Comparison of ENCODE assay signal across 8 cellular contexts in the genomic region with DNA sequence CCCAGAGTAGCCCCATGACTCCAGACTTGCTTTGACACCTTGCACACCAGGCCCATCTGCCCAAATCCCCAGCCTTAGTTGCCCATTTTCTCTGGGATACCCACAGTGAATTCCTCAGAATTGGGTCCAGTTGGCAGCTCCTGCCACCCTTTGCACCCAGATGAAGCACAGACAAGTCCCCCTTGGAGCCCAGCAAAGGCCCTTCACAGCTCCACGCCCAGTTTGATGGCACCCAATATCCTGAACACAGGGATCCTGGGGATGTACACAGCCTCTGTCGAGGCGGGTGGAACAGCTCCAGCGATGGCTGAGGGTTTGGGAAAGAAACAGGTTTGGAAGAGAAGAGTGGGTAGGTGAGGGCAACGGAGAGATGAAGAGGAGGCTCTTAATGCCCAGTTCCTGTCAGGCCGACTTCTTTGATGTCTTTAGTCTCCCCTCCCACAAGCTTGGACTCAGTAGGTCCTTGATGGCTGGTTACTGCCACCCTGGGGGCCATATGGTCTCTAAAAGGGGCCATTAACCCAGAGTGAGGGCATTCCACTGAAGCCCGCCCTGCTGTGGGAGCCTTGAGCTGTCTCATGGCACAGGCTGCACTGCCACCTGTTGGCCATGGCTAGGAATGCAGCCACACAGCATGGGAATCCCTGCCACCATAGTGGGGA. TPM values are rescaled to one million over a fixed set of nuclear protein-coding genes. Genes with fewer than 3 reads are reported as not detected.
DNase-seq lines count a peak whose midpoint lies in the region; FAIRE-seq and TF ChIP-seq lines count a peak whose summit lies in the region.

No MANE protein-coding gene starts in this region.

- H3K27me3 Mint-ChIP-seq in activated T-helper 2 cell treated with anti-CD3 and anti-CD28 coated beads, Interferon-gamma antibody, Interleukin-2, Interleukin-4, amounts not matched to agents 10 μg/mL and 5 μg/mL and 100 μg/mL, durations not matched to agents 14 hours and 24 hours and 36 hours (ENCODE audit: low read depth): no peaks in the 10 kb centered on the region

- no peak overlapping the region for H3K4me3 Mint-ChIP-seq in activated T-helper 2 cell treated with anti-CD3 and anti-CD28 coated beads, Interferon-gamma antibody, Interleukin-2, Interleukin-4, amounts not matched to agents 10 μg/mL and 5 μg/mL and 100 μg/mL, durations not matched to agents 14 hours and 24 hours and 36 hours (ENCODE audit: low read depth)

- in situ Hi-C loops in KBM-7 (cut with MboI; ENCODE audit: low pct_unique_long_range_greater_than_20kb, low sequenced_read_pairs): no loop called here

- POLR2A ChIA-PET in A673 (lab: Charles Lee; ENCODE audit: low non-redundant PET): no interaction called here

- TF ChIP-seq CTCF in A673 (conservative IDR thresholded peaks at IDR 0.05; ENCODE audit: low read depth, low read length): peak; percentile 95
- TF ChIP-seq CTCF in thyroid gland (IDR thresholded peaks at IDR 0.05): peak; percentile 79 to 97 (median 84)

- H3K36me3 Mint-ChIP-seq in activated T-helper 2 cell treated with anti-CD3 and anti-CD28 coated beads, Interferon-gamma antibody, Interleukin-2, Interleukin-4, amounts not matched to agents 10 μg/mL and 5 μg/mL and 100 μg/mL, durations not matched to agents 14 hours and 24 hours and 36 hours (ENCODE audit: low read depth): peaks cover 26% of the 10 kb centered on the region

- DNase-seq in A673 (ENCODE audit: low spot score): peak; percentile 82
- peak; percentile 65 for DNase-seq in GM18507 (ENCODE audit: extremely low spot score, insufficient read length, low read depth)
- peak; percentile 72 for DNase-seq in KBM-7
- DNase-seq in RKO (ENCODE audit: low spot score): peak; percentile 62
- DNase-seq in activated T-helper 2 cell treated with anti-CD3 and anti-CD28 coated beads, Interferon-gamma antibody, Interleukin-2, Interleukin-4, amounts not matched to agents 10 μg/mL and 5 μg/mL and 100 μg/mL, durations not matched to agents 14 hours and 24 hours and 36 hours (ENCODE audit: low spot score): peak; percentile 61
- DNase-seq in fibroblast of the conjunctiva (ENCODE audit: low read depth): peak; percentile 34
- peak; percentile 60 for DNase-seq in occipital lobe (lab: John Stamatoyannopoulos, UW)
- DNase-seq in thyroid gland: peak; percentile 72 to 75

- no peak for TF ChIP-seq POLR2A in thyroid gland (IDR thresholded peaks at IDR 0.05)

- H3K36me3 ChIP-seq in A673 (ENCODE audit: insufficient read depth, low read length, poor library complexity, severe bottlenecking) (peaks cover 23% of the 10 kb centered on the region), thyroid gland (peaks cover 26 to 31% of the 10 kb centered on the region in 2 donors)

- H3K4me1 ChIP-seq in A673 (ENCODE audit: insufficient read depth, low read length, poor library complexity, severe bottlenecking) (no peaks in the 10 kb centered on the region), thyroid gland (no peaks in the 10 kb centered on the region)

- WGBS in thyroid gland, 2 donors: 60 to 66% methylated on average over 6 to 7 of the region's 7 CpGs

- no TSS peak for BruUV-seq in A673 (replicated peaks; lab: Mats Ljungman, UMichigan)

- no peaks in the 10 kb centered on the region for H3K27me3 ChIP-seq in A673 (replicated peaks; ENCODE audit: insufficient read depth, low read depth, low read length, poor library complexity)
- no peaks in the 10 kb centered on the region for H3K27me3 ChIP-seq in thyroid gland

- H3K4me3 ChIP-seq in A673 (ENCODE audit: low read depth, low read length, poor library complexity, severe bottlenecking) (no peak overlapping the region), thyroid gland (replicated peaks in 1 of 3) (no peak overlapping the region)

- no peak overlapping the region for H3K27ac ChIP-seq in A673 (ENCODE audit: low read depth, low read length, poor library complexity, severe bottlenecking)
- H3K27ac ChIP-seq in thyroid gland: no peak overlapping the region

- H3K9me3 Mint-ChIP-seq in activated T-helper 2 cell treated with anti-CD3 and anti-CD28 coated beads, Interferon-gamma antibody, Interleukin-2, Interleukin-4, amounts not matched to agents 10 μg/mL and 5 μg/mL and 100 μg/mL, durations not matched to agents 14 hours and 24 hours and 36 hours: no peaks in the 10 kb centered on the region

- no peaks in the 10 kb centered on the region for H3K4me1 Mint-ChIP-seq in activated T-helper 2 cell treated with anti-CD3 and anti-CD28 coated beads, Interferon-gamma antibody, Interleukin-2, Interleukin-4, amounts not matched to agents 10 μg/mL and 5 μg/mL and 100 μg/mL, durations not matched to agents 14 hours and 24 hours and 36 hours (ENCODE audit: low read depth)

- H3K27ac Mint-ChIP-seq in activated T-helper 2 cell treated with anti-CD3 and anti-CD28 coated beads, Interferon-gamma antibody, Interleukin-2, Interleukin-4, amounts not matched to agents 10 μg/mL and 5 μg/mL and 100 μg/mL, durations not matched to agents 14 hours and 24 hours and 36 hours: peak overlapping the region; percentile 24

- intact Hi-C loops in A673 (cut with micrococcal nuclease; ENCODE audit: unreplicated experiment) (loop anchor here (1.0 to 10.0 kb wide), 5 partner anchors 44 to 558 kb away; no protein-coding TSS in a partner anchor), thyroid gland (cut with DNase I) (no loop called here)
- intact Hi-C loops in activated T-helper 2 cell treated with anti-CD3 and anti-CD28 coated beads, Interferon-gamma antibody, Interleukin-2, Interleukin-4, amounts not matched to agents 10 μg/mL and 5 μg/mL and 100 μg/mL, durations not matched to agents 14 hours and 24 hours and 36 hours (cut with micrococcal nuclease): loop anchor here (2.0 kb wide), 1 partner anchor 80 kb away; no protein-coding TSS in a partner anchor

- no peaks in the 10 kb centered on the region for H3K9me3 ChIP-seq in A673 (ENCODE audit: low read depth, low read length, poor library complexity, severe bottlenecking)
- no peaks in the 10 kb centered on the region for H3K9me3 ChIP-seq in thyroid gland

- CTCF ChIA-PET in A673 (lab: Charles Lee): interaction anchor here (0.5 to 2.0 kb wide), 13 partner anchors 11 to 567 kb away, joined by 3 to 17 read pairs (median 5); no protein-coding TSS in a partner anchor

- FAIRE-seq in GM18507 (lab: Jason Lieb, UNC): peak; percentile 92

RNA-seq across cellular contexts. Expression of gene TMEM53, which starts 21.7 kb away (rescaled TPM):
- total RNA-seq in A673 (2021) (3.3 and 5.6 TPM in 2 replicates), occipital lobe (3.7 TPM), thyroid gland (10 to 100 TPM in 1 of 4 donors, 1 to 10 TPM in 3; 3.9 to 10.4 (median 8.0) TPM)
- total RNA-seq in activated T-helper 2 cell treated with anti-CD3 and anti-CD28 coated beads, Interferon-gamma antibody, Interleukin-2, Interleukin-4, amounts not matched to agents 10 μg/mL and 5 μg/mL and 100 μg/mL, durations not matched to agents 14 hours and 24 hours and 36 hours: 6.3 and 6.7 TPM in 2 replicates

RNA-seq across cellular contexts. Expression of gene ARMH1, which starts 21.9 kb away (rescaled TPM):
- total RNA-seq in A673 (2021) (0.26 and 0.87 TPM in 2 replicates), occipital lobe (2.8 TPM), thyroid gland (1 to 10 TPM in 2 of 4 donors, not detected in 2; 1.3 to 1.9 TPM)
- total RNA-seq in activated T-helper 2 cell treated with anti-CD3 and anti-CD28 coated beads, Interferon-gamma antibody, Interleukin-2, Interleukin-4, amounts not matched to agents 10 μg/mL and 5 μg/mL and 100 μg/mL, durations not matched to agents 14 hours and 24 hours and 36 hours: 139 and 157 TPM in 2 replicates

Comparison
In these comparisons a context has a peak if more than half of its experiments do, and no peak if none do; other contexts are left out.
1. RNA of gene ARMH1, which starts 21.9 kb away (total RNA-seq): 139 to 157 TPM in activated T-helper 2 cell treated with anti-CD3 and anti-CD28 coated beads, Interferon-gamma antibody, Interleukin-2, Interleukin-4, amounts not matched to agents 10 μg/mL and 5 μg/mL and 100 μg/mL, durations not matched to agents 14 hours and 24 hours and 36 hours; 2.8 TPM in occipital lobe (single experiment), 1.3 to 1.9 TPM in thyroid gland and 0.26 to 0.87 TPM in A673; every median in the first group is over 10 times any median in the second.
2. Peak in every context shown above with its lines, with median percentiles within 50 percentile points of each other: DNase-seq.